ENCODE assay signal across 16 cellular contexts in genomic region chrX:49310371-49310770, GRCh38. TPM values are rescaled to one million over a fixed set of nuclear protein-coding genes. Genes with fewer than 3 reads are reported as not detected.
DNase-seq lines count a peak whose midpoint lies in the region; ATAC-seq and TF ChIP-seq lines count a peak whose summit lies in the region.
"Had no signal": no experiment of that assay in that cellular context is flagged by ENCODE, and none has a peak within 500 bp of the region (broad histone marks: within the 10 kb centered on the region; RNA-seq: fewer than 3 reads in every experiment).

No MANE protein-coding gene starts in this region.

- H3K79me2 ChIP-seq in GM23338 (replicated peaks; ENCODE audit: insufficient read depth): no peaks in the 10 kb centered on the region

- H3K9me3 Mint-ChIP-seq in GM23338: peaks cover 13% of the 10 kb centered on the region; the same call in 1 of the 3 replicates
- H3K9me3 Mint-ChIP-seq: activated CD8-positive, alpha-beta T cell treated with anti-CD3 and anti-CD28 coated beads for 36 hours had no signal

- TF ChIP-seq CTCF in GM23338 (conservative IDR thresholded peaks at IDR 0.05; ENCODE audit: low read depth in 2 of 2) (no peak), psoas muscle (IDR thresholded peaks at IDR 0.05) (no peak)

- H3K9me2 ChIP-seq in GM23338 (ENCODE audit: insufficient read depth): no peaks in the 10 kb centered on the region

- peak overlapping the region in 6 of 11 experiments; percentile 71 to 83 (median 76); a peak in 8 of 22 replicates for H3K27ac ChIP-seq in BLaER1 treated with 17β-estradiol and CSF1 and Interleukin-3, amounts not matched to agents 10 nM and 100 nM
- peak overlapping the region; percentile 81 for H3K27ac ChIP-seq in GM23338 (ENCODE audit: low read depth)
- no peak overlapping the region for H3K27ac ChIP-seq in psoas muscle
- H3K27ac ChIP-seq: SJCRH30 had no signal

- H3K9ac ChIP-seq in BLaER1 treated with 17β-estradiol and CSF1 and Interleukin-3, amounts not matched to agents 10 nM and 100 nM: peak overlapping the region in 1 of 11 experiments; percentile 70; a peak in 1 of 22 replicates
- no peak overlapping the region for H3K9ac ChIP-seq in iPS-15b (ENCODE audit: low read depth, low read length)

- H3K27ac Mint-ChIP-seq in GM23338: peak overlapping the region; percentile 96

- DNase-seq in GM23338 (ENCODE audit: low spot score) (peak; percentile 43), psoas muscle (no peak), T-helper 2 cell (no peak), LoVo (ENCODE audit: low spot score) (no peak), epidermal melanocyte (ENCODE audit: insufficient read length, low spot score) (no peak)
- no peak for DNase-seq in stimulated activated naive CD4-positive, alpha-beta T cell treated with Interleukin-2 at 50 U/mL for 16 hours (lab: John Stamatoyannopoulos, UW)
- DNase-seq: activated CD8-positive, alpha-beta T cell treated with anti-CD3 and anti-CD28 coated beads for 36 hours; activated gamma-delta T cell treated with Interleukin-2 at 50 U/mL for 16 hours; NCI-H1436; SJCRH30; small intestine; stimulated activated naive CD8-positive, alpha-beta T cell treated with anti-CD3 and anti-CD28 coated beads, Interleukin-15, Interleukin-2, amounts not matched to agents 100 U/mL and 50 U/mL, for 24 hours had no signal

- no peaks in the 10 kb centered on the region for H3K9me3 ChIP-seq in BLaER1 treated with 17β-estradiol and CSF1 and Interleukin-3, amounts not matched to agents 10 nM and 100 nM (replicated peaks in 1 of 11)
- H3K9me3 ChIP-seq in iPS-15b (ENCODE audit: control insufficient read depth, insufficient read depth, low read length) (no peaks in the 10 kb centered on the region), psoas muscle (no peaks in the 10 kb centered on the region)
- H3K9me3 ChIP-seq: SJCRH30 had no signal

- H3K4me1 ChIP-seq in BLaER1 treated with 17β-estradiol and CSF1 and Interleukin-3, amounts not matched to agents 10 nM and 100 nM: peaks cover 8 to 30% (median 25%) of the 10 kb centered on the region in 10 experiments
- H3K4me1 ChIP-seq in GM23338 (ENCODE audit: insufficient read depth) (peaks cover 12% of the 10 kb centered on the region), iPS-15b (ENCODE audit: control insufficient read depth, insufficient read depth, low read length) (peaks cover 11% of the 10 kb centered on the region), psoas muscle (no peaks in the 10 kb centered on the region)
- H3K4me1 ChIP-seq: SJCRH30 had no signal

- H3K4me3 ChIP-seq in BLaER1 treated with 17β-estradiol and CSF1 and Interleukin-3, amounts not matched to agents 10 nM and 100 nM: no peak overlapping the region
- H3K4me3 ChIP-seq in GM23338: peak overlapping the region; percentile 48
- peak overlapping the region; percentile 36 for H3K4me3 ChIP-seq in iPS-15b (ENCODE audit: low read depth, low read length)
- H3K4me3 ChIP-seq in psoas muscle: peak overlapping the region; percentile 64
- H3K4me3 ChIP-seq: SJCRH30 had no signal

- WGBS in psoas muscle, 3 donors: 56 to 65% (median 62%) methylated on average over 18 of the region's 18 CpGs

- H3K27me3 ChIP-seq in BLaER1 treated with 17β-estradiol and CSF1 and Interleukin-3, amounts not matched to agents 10 nM and 100 nM: peaks cover 18 to 63% (median 56%) of the 10 kb centered on the region in 11 experiments; a peak in 19 of 22 replicates
- H3K27me3 ChIP-seq in GM23338 (ENCODE audit: insufficient read depth): no peaks in the 10 kb centered on the region
- H3K27me3 ChIP-seq in iPS-15b (ENCODE audit: control insufficient read depth, insufficient read depth, low read length): no peaks in the 10 kb centered on the region
- peaks cover 0 to 9% (median 0%) of the 10 kb centered on the region in 3 donors for H3K27me3 ChIP-seq in psoas muscle (ENCODE audit: insufficient read depth in 3 of 3, low read length in 2 of 3)
- H3K27me3 ChIP-seq: SJCRH30 had no signal

- no peaks in the 10 kb centered on the region for H3K36me3 ChIP-seq in BLaER1 treated with 17β-estradiol and CSF1 and Interleukin-3, amounts not matched to agents 10 nM and 100 nM
- H3K36me3 ChIP-seq in GM23338 (ENCODE audit: insufficient read depth) (no peaks in the 10 kb centered on the region), iPS-15b (ENCODE audit: control insufficient read depth, insufficient read depth, low read length) (no peaks in the 10 kb centered on the region), psoas muscle (ENCODE audit: insufficient read depth in 1 of 2, low read depth in 1 of 2) (no peaks in the 10 kb centered on the region)
- H3K36me3 ChIP-seq: SJCRH30 had no signal

- H3K27me3 Mint-ChIP-seq in GM23338 (ENCODE audit: insufficient read depth, low read depth, poor library complexity): peaks cover 5% of the 10 kb centered on the region
- H3K27me3 Mint-ChIP-seq: activated CD8-positive, alpha-beta T cell treated with anti-CD3 and anti-CD28 coated beads for 36 hours had no signal

- peak overlapping the region; percentile 61 for H3K4me3 Mint-ChIP-seq in GM23338

- intact Hi-C loops in psoas muscle (cut with DNase I): no loop called here

- peaks cover 39% of the 10 kb centered on the region for H3K4me1 Mint-ChIP-seq in GM23338

- H3F3A ChIP-seq in GM23338 (replicated peaks; ENCODE audit: low read depth): 0 out of 2 replicates have a peak, but pooled peaks cover 3% of the 10 kb centered on the region

- H3K36me3 Mint-ChIP-seq in GM23338 (ENCODE audit: low read depth): 0 out of 3 replicates have a peak, but pooled peaks cover 10% of the 10 kb centered on the region

- no peaks in the 10 kb centered on the region for H4K20me1 ChIP-seq in BLaER1 treated with 17β-estradiol and CSF1 and Interleukin-3, amounts not matched to agents 10 nM and 100 nM
- no peaks in the 10 kb centered on the region for H4K20me1 ChIP-seq in GM23338 (replicated peaks; ENCODE audit: insufficient read depth)

- H3K4me2 ChIP-seq in BLaER1 treated with 17β-estradiol and CSF1 and Interleukin-3, amounts not matched to agents 10 nM and 100 nM: peak overlapping the region; percentile 74 to 95 (median 85); a peak in 20 of 22 replicates
- peak overlapping the region; percentile 74 for H3K4me2 ChIP-seq in GM23338

- H2AFZ ChIP-seq in GM23338: no peak overlapping the region

- ATAC-seq in GM23338: peak; percentile 76
- no peak for ATAC-seq in psoas muscle
- ATAC-seq: stimulated activated naive CD8-positive, alpha-beta T cell treated with anti-CD3 and anti-CD28 coated beads, Interleukin-15, Interleukin-2, amounts not matched to agents 100 U/mL and 50 U/mL, for 24 hours had no signal

TF ChIP-seq in GM23338, 12 proteins besides CTCF, POLR2A, EP300 and RAD21:
- TF ChIP-seq CREB1 (CRISPR knock-in tag; IDR thresholded peaks at IDR 0.05; ENCODE audit: low read depth) (no peak), POLR2AphosphoS5 (IDR thresholded peaks at IDR 0.05; ENCODE audit: low read depth) (no peak), EZH2phosphoT487 (IDR thresholded peaks at IDR 0.05; ENCODE audit: unreplicated experiment) (no peak), REST (IDR thresholded peaks at IDR 0.05; ENCODE audit: unreplicated experiment) (no peak)
TF ChIP-seq in GM23338: peak in this region for 0.

RNA-seq across cellular contexts. Expression of gene GAGE10, which starts 6.9 kb away (rescaled TPM):
- total RNA-seq in GM23338 (2014; rRNA removed; shearing (Covaris generic)): not detected in 2 replicates
- polyA plus RNA-seq in GM23338 (2016; fragmentation: Nextera tagmentation; extraction: Ambion mirVana): not detected in 2 replicates
- not detected for total RNA-seq in psoas muscle
- polyA plus RNA-seq in psoas muscle: not detected
- total RNA-seq: activated CD8-positive, alpha-beta T cell treated with anti-CD3 and anti-CD28 coated beads for 36 hours; NCI-H460; SJCRH30 had no signal
- polyA plus RNA-seq: BJ, small intestine had no signal

RNA-seq across cellular contexts. Expression of gene GAGE12J, which starts 11.5 kb away (rescaled TPM):
- total RNA-seq in GM23338 (2014; rRNA removed; shearing (Covaris generic)): not detected in 2 replicates
- polyA plus RNA-seq in GM23338 (2016; fragmentation: Nextera tagmentation; extraction: Ambion mirVana) (not detected in 2 replicates), psoas muscle (not detected)
- total RNA-seq in psoas muscle: not detected
- total RNA-seq: activated CD8-positive, alpha-beta T cell treated with anti-CD3 and anti-CD28 coated beads for 36 hours; NCI-H460; SJCRH30 had no signal
- polyA plus RNA-seq: BJ, small intestine had no signal

RNA-seq across cellular contexts. Expression of gene GAGE13, which starts 21.0 kb away (rescaled TPM):
- not detected in 2 replicates for total RNA-seq in GM23338 (2014; rRNA removed; shearing (Covaris generic))
- polyA plus RNA-seq in GM23338 (2016; fragmentation: Nextera tagmentation; extraction: Ambion mirVana) (not detected in 2 replicates), psoas muscle (not detected)
- not detected for total RNA-seq in psoas muscle
- total RNA-seq: activated CD8-positive, alpha-beta T cell treated with anti-CD3 and anti-CD28 coated beads for 36 hours; NCI-H460; SJCRH30 had no signal
- polyA plus RNA-seq: BJ, small intestine had no signal

RNA-seq across cellular contexts. Expression of gene PPP1R3F, which starts 40.8 kb away (rescaled TPM):
- total RNA-seq in GM23338 (2014; rRNA removed; shearing (Covaris generic)): 9.4 and 11.3 TPM in 2 replicates
- 2.2 and 3.1 TPM in 2 replicates for polyA plus RNA-seq in GM23338 (2016; fragmentation: Nextera tagmentation; extraction: Ambion mirVana)
- total RNA-seq in psoas muscle: 10 to 100 TPM; 17.3 to 25.5 (median 22.7) TPM
- 10 to 100 TPM; 13.9 to 29.8 (median 28.3) TPM for polyA plus RNA-seq in psoas muscle

RNA-seq across cellular contexts. Expression of gene FOXP3, which starts 45.9 kb away (rescaled TPM):
- 0.28 TPM in 1 of 2 replicates, not detected in the other for total RNA-seq in GM23338 (2014; rRNA removed; shearing (Covaris generic))
- polyA plus RNA-seq in GM23338 (2016; fragmentation: Nextera tagmentation; extraction: Ambion mirVana) (0.11 and 0.21 TPM in 2 replicates), psoas muscle (under 1 TPM in 2 of 3 donors, not detected in 1; 0.03 to 0.05 TPM)
- total RNA-seq in psoas muscle: not detected
- total RNA-seq: SJCRH30 had no signal

Comparison
In these comparisons a context has a peak if more than half of its experiments do, and no peak if none do; other contexts are left out.
1. H3K4me3 ChIP-seq: peak in GM23338 (single experiment), iPS-15b (single experiment) and psoas muscle (single experiment); none in BLaER1 treated with 17β-estradiol and CSF1 and Interleukin-3, amounts not matched to agents 10 nM and 100 nM (0 of 10).